1 cellular context compared by ENCODE assay signal in the genomic region with DNA sequence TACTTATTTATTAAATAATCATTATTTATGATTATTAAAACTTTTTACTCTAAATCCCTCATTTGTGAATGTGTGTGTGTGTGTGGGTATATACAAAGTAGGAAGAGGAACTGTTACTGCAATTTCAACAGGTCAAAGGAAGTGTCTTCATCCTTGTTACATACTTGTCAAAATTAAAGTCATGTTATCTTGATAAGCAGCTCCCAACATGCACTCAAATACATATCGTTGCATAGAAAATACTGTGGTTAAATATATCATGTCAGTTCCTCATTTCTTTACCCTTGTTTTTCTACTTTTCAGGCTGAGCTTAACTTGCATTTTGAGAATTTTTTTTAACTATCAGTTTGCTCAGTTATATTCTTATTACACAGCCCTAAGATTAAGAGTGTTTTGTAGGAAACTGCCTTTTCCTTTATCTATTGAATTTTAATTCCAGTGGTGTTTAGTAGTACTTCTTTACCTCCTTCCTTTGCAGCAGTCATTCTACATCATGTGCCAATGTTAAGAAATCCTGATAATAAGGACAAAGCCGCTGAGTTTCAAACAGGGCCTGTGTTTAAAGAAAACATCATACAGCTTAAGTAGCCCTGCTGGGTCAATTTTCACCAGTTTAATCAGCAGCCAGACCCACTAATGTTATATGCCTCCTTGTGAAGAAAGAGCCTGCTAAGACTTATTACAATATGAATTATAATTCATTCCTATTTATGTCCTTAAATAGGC.
TF ChIP-seq lines count a peak whose summit lies in the region.

No MANE protein-coding gene starts in this region.

TF ChIP-seq in A549, 52 proteins besides CTCF, POLR2A, EP300 and RAD21 (continued from another document):
- no peak for TF ChIP-seq HMGXB4 (CRISPR knock-in tag; IDR thresholded peaks at IDR 0.05; ENCODE audit: borderline replicate concordance)
- TF ChIP-seq, protein P1, sequence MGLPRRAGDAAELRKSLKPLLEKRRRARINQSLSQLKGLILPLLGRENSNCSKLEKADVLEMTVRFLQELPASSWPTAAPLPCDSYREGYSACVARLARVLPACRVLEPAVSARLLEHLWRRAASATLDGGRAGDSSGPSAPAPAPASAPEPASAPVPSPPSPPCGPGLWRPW (IDR thresholded peaks at IDR 0.05): no peak
- TF ChIP-seq ZSCAN20 (CRISPR knock-in tag; IDR thresholded peaks at IDR 0.05): no peak
- TF ChIP-seq MAX (IDR thresholded peaks at IDR 0.05): no peak
- TF ChIP-seq FOSB (CRISPR knock-in tag; IDR thresholded peaks at IDR 0.05): no peak
- TF ChIP-seq JUN (IDR thresholded peaks at IDR 0.05): no peak
- no peak for TF ChIP-seq MYC (IDR thresholded peaks at IDR 0.05; ENCODE audit: borderline replicate concordance, low read length)
- TF ChIP-seq KDM1A (IDR thresholded peaks at IDR 0.05; ENCODE audit: low read depth): no peak
- no peak for TF ChIP-seq HOXA7 (CRISPR knock-in tag; IDR thresholded peaks at IDR 0.05)
- TF ChIP-seq RARB (CRISPR knock-in tag; IDR thresholded peaks at IDR 0.05): no peak
- TF ChIP-seq, protein P2, sequence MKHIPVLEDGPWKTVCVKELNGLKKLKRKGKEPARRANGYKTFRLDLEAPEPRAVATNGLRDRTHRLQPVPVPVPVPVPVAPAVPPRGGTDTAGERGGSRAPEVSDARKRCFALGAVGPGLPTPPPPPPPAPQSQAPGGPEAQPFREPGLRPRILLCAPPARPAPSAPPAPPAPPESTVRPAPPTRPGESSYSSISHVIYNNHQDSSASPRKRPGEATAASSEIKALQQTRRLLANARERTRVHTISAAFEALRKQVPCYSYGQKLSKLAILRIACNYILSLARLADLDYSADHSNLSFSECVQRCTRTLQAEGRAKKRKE (CRISPR knock-in tag; IDR thresholded peaks at IDR 0.05; ENCODE audit: low read depth): no peak
- TF ChIP-seq MAZ (IDR thresholded peaks at IDR 0.05; ENCODE audit: borderline replicate concordance, low read depth, low read length): no peak
- TF ChIP-seq RNF2 (IDR thresholded peaks at IDR 0.05; ENCODE audit: borderline replicate concordance, low read depth): no peak
- no peak for TF ChIP-seq CEBPB (IDR thresholded peaks at IDR 0.05)
- no peak for TF ChIP-seq HEYL (CRISPR knock-in tag; IDR thresholded peaks at IDR 0.05)
- TF ChIP-seq, protein P3, sequence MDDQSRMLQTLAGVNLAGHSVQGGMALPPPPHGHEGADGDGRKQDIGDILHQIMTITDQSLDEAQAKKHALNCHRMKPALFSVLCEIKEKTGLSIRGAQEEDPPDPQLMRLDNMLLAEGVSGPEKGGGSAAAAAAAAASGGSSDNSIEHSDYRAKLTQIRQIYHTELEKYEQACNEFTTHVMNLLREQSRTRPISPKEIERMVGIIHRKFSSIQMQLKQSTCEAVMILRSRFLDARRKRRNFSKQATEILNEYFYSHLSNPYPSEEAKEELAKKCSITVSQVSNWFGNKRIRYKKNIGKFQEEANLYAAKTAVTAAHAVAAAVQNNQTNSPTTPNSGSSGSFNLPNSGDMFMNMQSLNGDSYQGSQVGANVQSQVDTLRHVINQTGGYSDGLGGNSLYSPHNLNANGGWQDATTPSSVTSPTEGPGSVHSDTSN (IDR thresholded peaks at IDR 0.05): no peak
